In the genomic region with DNA sequence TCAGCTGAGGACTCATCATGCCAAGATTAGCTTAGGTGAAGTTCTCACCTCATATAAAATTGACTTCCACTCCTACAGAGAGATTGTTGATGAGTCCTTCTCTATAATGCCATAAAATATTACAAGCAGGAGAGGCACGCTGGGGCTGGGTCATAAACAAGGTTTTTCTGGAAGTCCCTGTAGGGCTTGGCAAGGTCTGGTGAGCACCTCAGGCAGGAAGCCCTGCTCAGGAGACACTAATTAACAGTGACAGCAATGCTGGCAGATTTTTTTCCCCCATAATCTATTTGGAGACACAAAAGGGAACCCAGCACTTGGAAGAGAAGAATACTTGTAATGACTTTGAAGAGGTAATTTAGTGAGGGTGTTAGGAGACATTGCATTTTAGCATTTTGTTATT, we compare ENCODE assay signal across 11 cellular contexts.
"Had no signal": no experiment of that assay in that cellular context is flagged by ENCODE, and none has a peak within 500 bp of the region (broad histone marks: within the 10 kb centered on the region; RNA-seq: fewer than 3 reads in every experiment).

No MANE protein-coding gene starts in this region.

- H3K4me3 ChIP-seq: lower lobe of right lung, right atrium auricular region, skin epidermis, uterus had no signal

- H3K9ac ChIP-seq: parathyroid adenoma had no signal

- H3K27ac ChIP-seq: brain microvascular endothelial cell, lower lobe of right lung, parathyroid adenoma, right atrium auricular region, skin epidermis, uterus had no signal

- H3K4me1 ChIP-seq: lower lobe of right lung, parathyroid adenoma, right atrium auricular region, uterus had no signal

- H3K27me3 ChIP-seq: brain microvascular endothelial cell, right atrium auricular region, uterus had no signal

- H3K36me3 ChIP-seq: brain microvascular endothelial cell, lower lobe of right lung, right atrium auricular region, uterus had no signal

- H3K9me3 ChIP-seq: lower lobe of right lung, right atrium auricular region, uterus had no signal

- DNase-seq: activated CD4-positive, alpha-beta memory T cell treated with anti-CD3 and anti-CD28 coated beads for 36 hours; activated gamma-delta T cell treated with Interleukin-2 at 50 U/mL for 16 hours; activated naive CD8-positive, alpha-beta T cell treated with anti-CD3 and anti-CD28 coated beads for 36 hours; activated T-cell treated with anti-CD3 and anti-CD28 coated beads, Interleukin-2, amount 50 U/mL, for 48 hours; brain microvascular endothelial cell; hypothalamus; lower lobe of right lung; uterus had no signal
